ENCODE assay signal across 33 cellular contexts in the genomic region with DNA sequence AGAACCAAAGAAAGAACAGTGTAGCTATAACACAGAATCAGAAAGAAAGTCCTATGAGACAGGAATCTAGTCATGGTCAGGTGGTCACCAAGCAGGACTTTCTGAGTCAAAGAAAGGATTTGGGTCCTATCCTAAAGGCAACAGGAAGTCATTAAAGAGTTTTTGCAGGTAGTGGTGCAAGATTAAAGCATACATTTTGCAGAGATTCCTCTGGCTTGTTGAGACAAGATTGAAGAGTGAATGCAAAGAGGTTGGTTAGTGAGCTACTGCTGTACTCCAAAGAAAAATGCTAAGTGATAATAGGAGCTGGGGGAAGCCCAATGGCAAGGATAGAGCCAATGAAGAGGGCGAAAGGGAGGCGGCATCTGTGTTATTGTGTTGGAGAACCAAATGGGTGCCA.
"Had no signal": no experiment of that assay in that cellular context is flagged by ENCODE, and none has a peak within 500 bp of the region (broad histone marks: within the 10 kb centered on the region; RNA-seq: fewer than 3 reads in every experiment).

No MANE protein-coding gene starts in this region.

- H3K36me3 ChIP-seq: adrenal gland, brain microvascular endothelial cell had no signal

- DNase-seq: activated B cell treated with CpG ODN at 0.5 μM for 24 hours; activated CD4-positive, alpha-beta memory T cell treated with anti-CD3 and anti-CD28 coated beads for 36 hours; activated CD4-positive, alpha-beta T cell treated with anti-CD3 and anti-CD28 coated beads for 4 hours; activated CD4-positive, alpha-beta T cell treated with anti-CD3 and anti-CD28 coated beads, Interleukin-2, amount 10 ng/mL, durations not matched to agents 24 days and 14 days; activated CD4-positive, alpha-beta T cell treated with anti-CD3 and anti-CD28 coated beads, Interleukin-2, amount 50 U/mL, for 1 hour; activated CD4-positive, alpha-beta T cell treated with anti-CD3 and anti-CD28 coated beads, Interleukin-2, amount 50 U/mL, for 4 hours; activated CD4-positive, CD25-positive, alpha-beta regulatory T cell treated with anti-CD3 and anti-CD28 coated beads, Interleukin-2, amount 50 U/mL, for 72 hours; activated CD8-positive, alpha-beta memory T cell treated with anti-CD3 and anti-CD28 coated beads, Interleukin-2, amount 50 U/mL, for 4 hours; activated CD8-positive, alpha-beta T cell treated with anti-CD3 and anti-CD28 coated beads for 36 hours; activated effector memory CD4-positive, alpha-beta T cell treated with anti-CD3 and anti-CD28 coated beads, Interleukin-2, amount 50 U/mL, for 16 hours; activated gamma-delta T cell treated with Interleukin-2 at 50 U/mL for 16 hours; activated naive CD4-positive, alpha-beta T cell; activated naive CD4-positive, alpha-beta T cell treated with anti-CD3 and anti-CD28 coated beads for 36 hours; activated naive CD4-positive, alpha-beta T cell treated with anti-CD3 and anti-CD28 coated beads, Interleukin-2, amount 50 U/mL, for 16 hours; activated naive CD8-positive, alpha-beta T cell treated with anti-CD3 and anti-CD28 coated beads for 36 hours; activated T-cell treated with anti-CD3 and anti-CD28 coated beads for 4 hours; activated T-cell treated with anti-CD3 and anti-CD28 coated beads, Interleukin-2, amount 50 U/mL, for 1 hour; activated T-cell treated with anti-CD3 and anti-CD28 coated beads, Interleukin-2, amount 50 U/mL, for 4 hours; activated T-cell treated with anti-CD3 and anti-CD28 coated beads, Interleukin-2, amount 50 U/mL, for 72 hours; adrenal gland; amniotic stem cell; aorta; body of pancreas; brain microvascular endothelial cell; cerebellar nuclear complex; T-helper 1 cell; T-helper 2 cell; T-helper 9 cell had no signal

- H3K4me1 ChIP-seq: adrenal gland had no signal

- H3K27me3 ChIP-seq: adrenal gland, body of pancreas, brain microvascular endothelial cell had no signal

- H3K9me3 ChIP-seq: adrenal gland, body of pancreas had no signal

- ATAC-seq: activated CD8-positive, alpha-beta T cell treated with anti-CD3 and anti-CD28 coated beads for 36 hours; activated naive CD4-positive, alpha-beta T cell treated with anti-CD3 and anti-CD28 coated beads, Interleukin-2, amount 50 U/mL, for 72 hours; activated T-cell treated with anti-CD3 and anti-CD28 coated beads, Interleukin-2, amount 50 U/mL, for 4 hours; activated T-cell treated with anti-CD3 and anti-CD28 coated beads, Interleukin-2, amount 50 U/mL, for 72 hours; activated T-helper 17 cell treated with anti-CD3 and anti-CD28 coated beads, Interleukin-2, amount 50 U/mL, for 72 hours; body of pancreas had no signal

- H3K4me3 ChIP-seq: adrenal gland, body of pancreas had no signal

- FAIRE-seq: astrocyte, TTC549 had no signal

- H3K27ac ChIP-seq: adrenal gland, body of pancreas, brain microvascular endothelial cell, VCaP had no signal
